Comparison of ENCODE assay signal across 7 cellular contexts in genomic region chr3:36931424-36931823, GRCh38. TPM values are rescaled to one million over a fixed set of nuclear protein-coding genes. Genes with fewer than 3 reads are reported as not detected.
DNase-seq lines count a peak whose midpoint lies in the region; ATAC-seq, FAIRE-seq and TF ChIP-seq lines count a peak whose summit lies in the region.
"Not testable (repeated sequence)": the region's sequence is repeated elsewhere in the genome, so short reads cannot be mapped to it uniquely, and the experiment has no call there.

No MANE protein-coding gene starts in this region.

- H3K79me2 ChIP-seq in Karpas-422 (ENCODE audit: low read length): peaks cover 26% of the 10 kb centered on the region; the same call in 1 of the 2 replicates
- not testable (repeated sequence) for H3K79me2 ChIP-seq in H1 (ENCODE audit: control insufficient read depth in 1 of 2, insufficient read depth in 2 of 2, low read length in 2 of 2); HepG2 (ENCODE audit: insufficient read depth, low read length); neural progenitor cell (ENCODE audit: low read depth)

- H3K4ac ChIP-seq in H1 (replicated peaks; ENCODE audit: insufficient read length, low read depth, low read length): not testable (repeated sequence)

- not testable (repeated sequence) for H3K4me2 ChIP-seq in Karpas-422 (ENCODE audit: low read depth, low read length, poor library complexity, severe bottlenecking); H1 (ENCODE audit: insufficient read depth in 1 of 2, low read depth in 2 of 2, low read length in 2 of 2); HepG2 (ENCODE audit: low read depth, low read length); neural progenitor cell

- TF ChIP-seq RAD21 in H1 (IDR thresholded peaks at IDR 0.05 in 1 of 2, conservative IDR thresholded peaks at IDR 0.05 in 1 of 2; ENCODE audit: low read depth in 2 of 2, low read length in 2 of 2); HepG2 (CRISPR knock-in tag; IDR thresholded peaks at IDR 0.05): not testable (repeated sequence)

- H2BK120ac ChIP-seq in H1 (replicated peaks; ENCODE audit: low read depth, low read length): not testable (repeated sequence)

- TF ChIP-seq EP300 in H1 (IDR thresholded peaks at IDR 0.05; ENCODE audit: borderline replicate concordance in 1 of 2, low read depth in 2 of 2, low read length in 2 of 2); HepG2 (IDR thresholded peaks at IDR 0.05; ENCODE audit: low read depth in 2 of 2, low read length in 2 of 2); HepG2 (CRISPR knock-in tag; IDR thresholded peaks at IDR 0.05; ENCODE audit: borderline replicate concordance): not testable (repeated sequence)

- not testable (repeated sequence) for H3K27me3 Mint-ChIP-seq in activated T-helper 17 cell treated with anti-CD3 and anti-CD28 coated beads, Interleukin-2, amount 50 U/mL, for 72 hours; neural progenitor cell (ENCODE audit: insufficient read depth, low read depth)

- POLR2A ChIA-PET in H1 (lab: Charles Lee; ENCODE audit: partially characterized antibody): interaction anchor here (1.3 to 4.2 kb wide), 2 partner anchors 8 to 13 kb away, joined by 4 to 34 read pairs; partner anchors contain the start of gene TRANK1
- POLR2A ChIA-PET in HepG2 (lab: Yijun Ruan, JAX): not testable (repeated sequence)

- H4K5ac ChIP-seq in H1 (ENCODE audit: insufficient read length, low read depth, low read length): not testable (repeated sequence)

- WGBS in H1 (ENCODE audit: extremely low coverage in 1 of 2, insufficient coverage in 1 of 2, insufficient read length in 1 of 2, insufficient replicate concordance in 2 of 2, low coverage in 1 of 2, low lambda C conversion rate in 2 of 2, missing lambda C conversion rate in 1 of 2), 2 experiments: 86% methylated on average over 1 of the region's 1 CpG; no CpG with 5 or more reads in 1 of the 2 experiments
- WGBS in HepG2 (ENCODE audit: low lambda C conversion rate): 89% methylated on average over 1 of the region's 1 CpG

- not testable (repeated sequence) for H4K20me1 ChIP-seq in Karpas-422 (ENCODE audit: insufficient read depth, low read depth, low read length); H1 (replicated peaks in 1 of 2; ENCODE audit: control insufficient read depth in 1 of 2, insufficient read depth in 2 of 2, low read length in 2 of 2); HepG2 (ENCODE audit: insufficient read depth, low read length); neural progenitor cell (ENCODE audit: low read depth)

- not testable (repeated sequence) for H3K23ac ChIP-seq in H1 (ENCODE audit: insufficient read length)

- H3K4me1 Mint-ChIP-seq in activated T-helper 17 cell treated with anti-CD3 and anti-CD28 coated beads, Interleukin-2, amount 50 U/mL, for 72 hours: not testable (repeated sequence)
- H3K4me1 Mint-ChIP-seq in neural progenitor cell: peaks cover 17% of the 10 kb centered on the region

- not testable (repeated sequence) for BruUV-seq in HepG2 (replicated peaks; lab: Mats Ljungman, UMichigan)

- not testable (repeated sequence) for H2AFZ ChIP-seq in Karpas-422 (ENCODE audit: low read length); H1 (ENCODE audit: low read length); HepG2 (ENCODE audit: low read length); neural progenitor cell (replicated peaks)

- not testable (repeated sequence) for H4K91ac ChIP-seq in H1 (replicated peaks; ENCODE audit: insufficient read length, low read length)

- not testable (repeated sequence) for H2BK15ac ChIP-seq in H1 (ENCODE audit: low read length)

- H3K4me1 ChIP-seq in Karpas-422 (ENCODE audit: low read length) (peaks cover 18% of the 10 kb centered on the region), HepG2 (ENCODE audit: insufficient read depth, low read length) (peaks cover 29% of the 10 kb centered on the region), neural progenitor cell (peaks cover 19% of the 10 kb centered on the region)
- not testable (repeated sequence) for H3K4me1 ChIP-seq in H1 (replicated peaks in 1 of 4; ENCODE audit: control insufficient read depth in 3 of 4, insufficient read depth in 4 of 4, low read length in 3 of 4)

- peak overlapping the region; percentile 52; the same call in 1 of the 2 replicates for H2BK20ac ChIP-seq in H1 (ENCODE audit: low read length)

- H3K4me3 ChIP-seq in Karpas-422 (ENCODE audit: low read length); H1 (ENCODE audit: extremely low read depth in 1 of 4, insufficient read depth in 2 of 4, low read depth in 3 of 4, low read length in 4 of 4); HepG2 (replicated peaks in 1 of 3; ENCODE audit: insufficient read depth in 1 of 3, low read depth in 2 of 3, low read length in 3 of 3); neural progenitor cell: not testable (repeated sequence)

- not testable (repeated sequence) for H3K79me1 ChIP-seq in H1 (ENCODE audit: low read depth, low read length)

- H3K36me3 ChIP-seq in Karpas-422 (ENCODE audit: insufficient read depth, low read length); H1 (ENCODE audit: control insufficient read depth in 2 of 4, insufficient read depth in 4 of 4, low read length in 3 of 4); HepG2 (replicated peaks in 1 of 2; ENCODE audit: control insufficient read depth in 1 of 2, insufficient read depth in 2 of 2, low read length in 2 of 2); neural progenitor cell: not testable (repeated sequence)

- not testable (repeated sequence) for H3K9me3 Mint-ChIP-seq in activated T-helper 17 cell treated with anti-CD3 and anti-CD28 coated beads, Interleukin-2, amount 50 U/mL, for 72 hours; neural progenitor cell

- not testable (repeated sequence) for H3K9me3 ChIP-seq in Karpas-422 (ENCODE audit: low read length); H1 (ENCODE audit: insufficient read depth in 2 of 2, low read depth in 1 of 2, low read length in 1 of 2); HepG2 (ENCODE audit: low read length); neural progenitor cell (ENCODE audit: low read depth)

- not testable (repeated sequence) for H3K4me3 Mint-ChIP-seq in activated T-helper 17 cell treated with anti-CD3 and anti-CD28 coated beads, Interleukin-2, amount 50 U/mL, for 72 hours; neural progenitor cell

- H2BK5ac ChIP-seq in H1 (ENCODE audit: low read depth, low read length): not testable (repeated sequence)

- intact Hi-C loops in cardiac septum (cut with DNase I); HepG2 (cut with micrococcal nuclease; ENCODE audit: unreplicated experiment): not testable (repeated sequence)

- in situ Hi-C loops in HepG2 (cut with HindIII; ENCODE audit: extremely low pct_ligation_motif_present, low pct_unique_long_range_greater_than_20kb): not testable (repeated sequence)

- not testable (repeated sequence) for H3K18ac ChIP-seq in H1 (ENCODE audit: extremely low read depth, low read length)

- peak overlapping the region; percentile 97; the same call in 1 of the 2 replicates for H2AK5ac ChIP-seq in H1 (ENCODE audit: low read depth, low read length)

- not testable (repeated sequence) for H3K14ac ChIP-seq in H1 (ENCODE audit: insufficient read length)

- not testable (repeated sequence) for TF ChIP-seq CTCF in H1 (IDR thresholded peaks at IDR 0.05; ENCODE audit: control extremely low read depth in 1 of 3, insufficient read depth in 1 of 3, low read depth in 1 of 3, low read length in 3 of 3); HepG2 (CRISPR knock-in tag; IDR thresholded peaks at IDR 0.05); neural progenitor cell (IDR thresholded peaks at IDR 0.05)

- not testable (repeated sequence) for H3F3A ChIP-seq in neural progenitor cell (ENCODE audit: low read depth)

- CTCF ChIA-PET in H1 (lab: Charles Lee; ENCODE audit: partially characterized antibody): interaction anchor here (5.8 to 10.3 kb wide), 2 partner anchors 7 to 26 kb away, joined by 50 to 61 read pairs; no protein-coding TSS in a partner anchor
- CTCF ChIA-PET in HepG2 (lab: Yijun Ruan, JAX; ENCODE audit: low intra/inter-chr PET ratio, low total read pairs): not testable (repeated sequence)

- not testable (repeated sequence) for H4K8ac ChIP-seq in H1 (ENCODE audit: extremely low read depth, insufficient read depth, low read length)

- not testable (repeated sequence) for ATAC-seq in activated T-helper 17 cell treated with anti-CD3 and anti-CD28 coated beads, Interleukin-2, amount 50 U/mL, for 72 hours (replicated peaks); HepG2

- not testable (repeated sequence) for H3K9me2 ChIP-seq in Karpas-422 (replicated peaks; ENCODE audit: insufficient read depth, low read length)

- not testable (repeated sequence) for H2BK12ac ChIP-seq in H1 (ENCODE audit: low read depth, low read length)

- H3K9ac ChIP-seq in Karpas-422 (ENCODE audit: low read length); H1 (replicated peaks in 1 of 4; ENCODE audit: extremely low read depth in 1 of 4, low read depth in 3 of 4, low read length in 3 of 4); HepG2 (ENCODE audit: insufficient read depth, low read depth, low read length); neural progenitor cell: not testable (repeated sequence)

- not testable (repeated sequence) for DNase-seq in Karpas-422; H1 (ENCODE audit: low read depth in 1 of 2, low spot score in 2 of 2); HepG2 (ENCODE audit: low spot score); neural progenitor cell (ENCODE audit: low spot score)
- peak; percentile 63 for DNase-seq in cardiac septum (ENCODE audit: low spot score)
- DNase-seq in ureter (ENCODE audit: low spot score): peak; percentile 3

- H3K36me3 Mint-ChIP-seq in activated T-helper 17 cell treated with anti-CD3 and anti-CD28 coated beads, Interleukin-2, amount 50 U/mL, for 72 hours (ENCODE audit: low read depth); neural progenitor cell: not testable (repeated sequence)

- not testable (repeated sequence) for H3K27me3 ChIP-seq in Karpas-422 (ENCODE audit: low read length); H1 (replicated peaks in 1 of 4; ENCODE audit: control insufficient read depth in 3 of 4, extremely low read depth in 1 of 4, insufficient read depth in 3 of 4, low read length in 3 of 4); HepG2 (ENCODE audit: control insufficient read depth in 1 of 2, insufficient read depth in 2 of 2, low read length in 2 of 2); neural progenitor cell

- H3K23me2 ChIP-seq in H1 (ENCODE audit: low read depth, low read length): not testable (repeated sequence)

- not testable (repeated sequence) for FAIRE-seq in H1 (lab: Jason Lieb, UNC); HepG2 (lab: Jason Lieb, UNC)

- not testable (repeated sequence) for TF ChIP-seq POLR2A in H1 (IDR thresholded peaks at IDR 0.05; ENCODE audit: control extremely low read depth in 1 of 2, low read depth in 2 of 2, low read length in 2 of 2); HepG2 (IDR thresholded peaks at IDR 0.05; ENCODE audit: insufficient read depth in 1 of 2, low read depth in 2 of 2, low read length in 2 of 2)

- H3K27ac ChIP-seq in Karpas-422 (ENCODE audit: low read length): peak overlapping the region; percentile 33
- not testable (repeated sequence) for H3K27ac ChIP-seq in H1 (ENCODE audit: low read depth, low read length); HepG2 (ENCODE audit: extremely low read length, insufficient read depth, low read length); neural progenitor cell

- peak overlapping the region; percentile 28 for H3K27ac Mint-ChIP-seq in activated T-helper 17 cell treated with anti-CD3 and anti-CD28 coated beads, Interleukin-2, amount 50 U/mL, for 72 hours
- peak overlapping the region; percentile 84 for H3K27ac Mint-ChIP-seq in neural progenitor cell

- H3K56ac ChIP-seq in H1 (replicated peaks; ENCODE audit: insufficient read length, low read depth, low read length): not testable (repeated sequence)

RNA-seq across cellular contexts. Expression of gene TRANK1, which starts 13.4 kb away (rescaled TPM):
- 83.4 and 123 TPM in 2 replicates for total RNA-seq in Karpas-422 (2014; rRNA removed; shearing (Covaris generic); ENCODE audit: low replicate concordance)
- 10 to 100 TPM; 12.3 to 12.8 TPM for total RNA-seq in activated T-helper 17 cell treated with anti-CD3 and anti-CD28 coated beads, Interleukin-2, amount 50 U/mL, for 72 hours
- 8.8 TPM in 2 replicates for total RNA-seq in H1 (2021; fragmentation: NEBNext Ultra II Directional; extraction: Animal tissue kit (Norgen Biotek cat#: 25700))
- polyA plus RNA-seq in H1 (2011; rRNA removed): 2.9 and 3.9 TPM in 2 replicates
- 4.0 TPM for polyA plus RNA-seq in H1 (2011; cell fraction: cytosol; rRNA removed)
- polyA plus RNA-seq in H1 (2011; cell fraction: nucleus; rRNA removed): 6.2 TPM
- polyA plus RNA-seq in H1 (2012, experiment 1 of 2): 3.0 to 5.2 TPM (median 4.6 TPM) in 4 replicates
- 0.25 TPM for polyA plus RNA-seq in H1 (2012, experiment 2 of 2)
- polyA plus RNA-seq in H1 (2013, experiment 1 of 2): 0.99 TPM
- polyA plus RNA-seq in H1 (2013, experiment 2 of 2): 0.81 TPM
- 10.2 and 11.5 TPM in 2 replicates for polyA minus RNA-seq in H1 (2011; rRNA and poly(A)+ RNA removed)
- polyA minus RNA-seq in H1 (2011; cell fraction: cytosol; rRNA and poly(A)+ RNA removed): 5.1 TPM
- 8.1 TPM for polyA minus RNA-seq in H1 (2011; cell fraction: nucleus; rRNA and poly(A)+ RNA removed)
- total RNA-seq in cardiac septum: 6.3 TPM
- 0.13 and 0.67 TPM in 2 replicates for total RNA-seq in HepG2 (2016; rRNA removed; fragmentation: Illumina TruSeq; extraction: Trizol)
- 0.26 TPM in 1 of 2 replicates, not detected in the other for total RNA-seq in HepG2 (2016; cell fraction: cytosol; rRNA removed; fragmentation: Illumina TruSeq; extraction: Trizol; ENCODE audit: low read depth)
- total RNA-seq in HepG2 (2016; cell fraction: insoluble cytoplasmic fraction; rRNA removed; fragmentation: Illumina TruSeq; extraction: Trizol): 0.11 and 0.52 TPM in 2 replicates
- total RNA-seq in HepG2 (2016; cell fraction: membrane; rRNA removed; fragmentation: Illumina TruSeq; extraction: Trizol): 0.14 and 0.34 TPM in 2 replicates
- total RNA-seq in HepG2 (2016; cell fraction: nucleus; rRNA removed; fragmentation: Illumina TruSeq; extraction: Trizol): 0.19 and 1.2 TPM in 2 replicates
- polyA plus RNA-seq in HepG2 (2011; rRNA removed): 0.32 and 0.33 TPM in 2 replicates
- polyA plus RNA-seq in HepG2 (2011; cell fraction: cytosol; rRNA removed): 0.11 and 0.22 TPM in 2 replicates
- 0.78 and 1.3 TPM in 2 replicates for polyA plus RNA-seq in HepG2 (2011; cell fraction: nucleus; rRNA removed)
- 0.68 and 1.0 TPM in 2 replicates for polyA plus RNA-seq in HepG2 (2012)
- not detected in 2 replicates for polyA plus RNA-seq in HepG2 (2016; cell fraction: cytosol; fragmentation: Illumina TruSeq; extraction: Trizol; ENCODE audit: low read depth)
- 0.15 and 0.17 TPM in 2 replicates for polyA plus RNA-seq in HepG2 (2016; cell fraction: insoluble cytoplasmic fraction; fragmentation: Illumina TruSeq; extraction: Trizol; ENCODE audit: low read depth)
- not detected in 2 replicates for polyA plus RNA-seq in HepG2 (2016; cell fraction: membrane; fragmentation: Illumina TruSeq; extraction: Trizol; ENCODE audit: low read depth)
- 0.15 and 0.17 TPM in 2 replicates for polyA plus RNA-seq in HepG2 (2016; cell fraction: nucleus; fragmentation: Illumina TruSeq; extraction: Trizol; ENCODE audit: insufficient read depth, low read depth)
- 0.28 and 10.7 TPM in 2 replicates for polyA minus RNA-seq in HepG2 (2011; rRNA and poly(A)+ RNA removed; ENCODE audit: low replicate concordance)
- polyA minus RNA-seq in HepG2 (2011; cell fraction: cytosol; rRNA and poly(A)+ RNA removed): 0.26 and 0.79 TPM in 2 replicates
- 1.6 and 3.0 TPM in 2 replicates for polyA minus RNA-seq in HepG2 (2011; cell fraction: nucleus; rRNA and poly(A)+ RNA removed)
- 10.5 and 12.1 TPM in 2 replicates for total RNA-seq in neural progenitor cell (ENCODE audit: low replicate concordance)
- total RNA-seq in ureter: 29.2 TPM
